ENCODE assay signal across 11 cellular contexts in genomic region chr4:24477919-24478318, GRCh38.
A peak's percentile ranks its signal among the peaks of the same experiment; 100 is the strongest.
DNase-seq lines count a peak whose midpoint lies in the region; ATAC-seq, FAIRE-seq and TF ChIP-seq lines count a peak whose summit lies in the region.
"Had no signal": no experiment of that assay in that cellular context is flagged by ENCODE, and none has a peak within 500 bp of the region (broad histone marks: within the 10 kb centered on the region; RNA-seq: fewer than 3 reads in every experiment).

No MANE protein-coding gene starts in this region.

- H3K27ac ChIP-seq in brain microvascular endothelial cell, result no peak overlapping the region
- H3K27ac ChIP-seq in ascending aorta, result no peak overlapping the region

- intact Hi-C loops in ascending aorta (cut with DNase I), result loop anchor here (10.0 kb wide), 2 partner anchors 437 to 757 kb away; partner anchors contain the start of genes CCDC149 and PI4K2B

- H3K36me3 ChIP-seq in brain microvascular endothelial cell (replicated peaks) (no peaks in the 10 kb centered on the region), kidney epithelial cell (ENCODE audit: control insufficient read depth, insufficient read depth, low read length) (no peaks in the 10 kb centered on the region), ascending aorta (no peaks in the 10 kb centered on the region)

- H3K27me3 ChIP-seq in brain microvascular endothelial cell (replicated peaks), result no peaks in the 10 kb centered on the region
- peaks cover 3% of the 10 kb centered on the region for H3K27me3 ChIP-seq in kidney epithelial cell (ENCODE audit: control insufficient read depth, insufficient read depth, low read length)
- no peaks in the 10 kb centered on the region for H3K27me3 ChIP-seq in ascending aorta

- ATAC-seq in HG03457 (IDR thresholded peaks at IDR 0.05; ENCODE audit: unreplicated experiment) (no peak), GM19351 (IDR thresholded peaks at IDR 0.05; ENCODE audit: unreplicated experiment) (no peak)

- H3K4me3 ChIP-seq in brain microvascular endothelial cell (ENCODE audit: low read depth, low read length), result no peak overlapping the region
- no peak overlapping the region for H3K4me3 ChIP-seq in kidney epithelial cell (ENCODE audit: low read depth, low read length)
- H3K4me3 ChIP-seq in ascending aorta, result no peak overlapping the region

- no peaks in the 10 kb centered on the region for H3K9me3 ChIP-seq in ascending aorta

- DNase-seq in ACHN (peak; percentile 5), HTR-8/SVneo (ENCODE audit: insufficient read length, low spot score) (peak; percentile 21), brain microvascular endothelial cell (peak; percentile 76), kidney epithelial cell (ENCODE audit: low read depth) (peak; percentile 61), ascending aorta (ENCODE audit: low spot score in 2 of 2) (no peak), occipital lobe (lab: John Stamatoyannopoulos, UW) (no peak)
- DNase-seq: activated T-cell treated with anti-CD3 and anti-CD28 coated beads, Interleukin-2, amount 50 U/mL, for 24 hours; NCI-H510A treated with DMSO at 0.1 percent for 48 hours; nucleus accumbens had no signal

- FAIRE-seq in HTR-8/SVneo (lab: Jason Lieb, UNC), result no peak

- TF ChIP-seq CTCF in brain microvascular endothelial cell (IDR thresholded peaks at IDR 0.05; ENCODE audit: low read depth, low read length, missing control alignments) (no peak), kidney epithelial cell (IDR thresholded peaks at IDR 0.05; ENCODE audit: insufficient read depth, low read length, poor library complexity, severe bottlenecking) (no peak), ascending aorta (IDR thresholded peaks at IDR 0.05) (no peak)

- H3K4me1 ChIP-seq in ascending aorta, result peaks cover 0 to 4% of the 10 kb centered on the region in 2 donors

- in situ Hi-C loops in ACHN (cut with HindIII; ENCODE audit: low pct_ligation_motif_present, low pct_unique_long_range_greater_than_20kb, low sequenced_read_pairs), result no loop called here
- in situ Hi-C loops in brain microvascular endothelial cell (cut with HindIII; ENCODE audit: low pct_ligation_motif_present, low sequenced_read_pairs), result no loop called here

Comparison
In these comparisons a context has a peak if more than half of its experiments do, and no peak if none do; other contexts are left out.
1. DNase-seq: peak in ACHN (single experiment), HTR-8/SVneo (single experiment), brain microvascular endothelial cell (single experiment) and kidney epithelial cell (single experiment); none in ascending aorta (0 of 2) and occipital lobe (single experiment).